Comparison of ENCODE assay signal across 1 cellular context in the genomic region with DNA sequence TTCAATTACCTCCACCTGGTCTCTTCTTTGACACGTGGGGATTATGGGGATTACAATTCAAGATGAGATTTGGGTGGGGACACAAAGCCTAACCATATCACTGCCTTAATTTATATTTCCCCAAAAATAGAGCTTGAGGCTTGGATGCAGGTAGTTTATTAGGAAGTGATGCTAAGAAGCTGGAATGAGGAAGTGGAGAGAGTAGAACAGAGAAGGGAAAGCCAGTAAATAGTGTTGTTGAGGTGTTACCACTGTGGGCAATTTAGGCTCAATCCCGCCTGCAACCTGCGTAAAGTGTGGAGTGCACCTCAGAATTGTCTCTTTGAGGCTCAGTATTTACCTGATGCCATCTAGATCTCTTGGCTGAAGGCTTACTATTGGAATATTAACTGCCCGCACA.
TF ChIP-seq lines count a peak whose summit lies in the region.

No MANE protein-coding gene starts in this region.

TF ChIP-seq in K562, 482 proteins besides CTCF, POLR2A, EP300 and RAD21:
- no peak for TF ChIP-seq ZNF75A (CRISPR knock-in tag; IDR thresholded peaks at IDR 0.05)
- peak; percentile 69; the same call in 1 of the 2 replicates for TF ChIP-seq SPI1 (IDR thresholded peaks at IDR 0.05; ENCODE audit: borderline replicate concordance, low read depth, low read length)
- TF ChIP-seq GABPA (tag; conservative IDR thresholded peaks at IDR 0.05; ENCODE audit: low read depth) = no peak
- no peak for TF ChIP-seq ZNF764 (CRISPR knock-in tag; IDR thresholded peaks at IDR 0.05; ENCODE audit: low read depth)
